ENCODE assay signal across 19 cellular contexts in genomic region chr11:129333873-129334272, GRCh38. TPM values are rescaled to one million over a fixed set of nuclear protein-coding genes. Genes with fewer than 3 reads are reported as not detected.
DNase-seq lines count a peak whose midpoint lies in the region; ATAC-seq and TF ChIP-seq lines count a peak whose summit lies in the region.
"Had no signal": no experiment of that assay in that cellular context is flagged by ENCODE, and none has a peak within 500 bp of the region (broad histone marks: within the 10 kb centered on the region; RNA-seq: fewer than 3 reads in every experiment).

No MANE protein-coding gene starts in this region.

- DNase-seq in AG09309 (ENCODE audit: low read depth) (no peak), DMS79 treated with DMSO at 0.1 percent for 48 hours (lab: John Stamatoyannopoulos, UW) (peak; percentile 63), NCI-H524 (lab: John Stamatoyannopoulos, UW) (peak; percentile 46 to 79), epithelial cell of esophagus (ENCODE audit: low read depth) (no peak), glomerular visceral epithelial cell (ENCODE audit: extremely low spot score) (no peak), left lung (no peak)
- DNase-seq: activated CD4-positive, alpha-beta T cell treated with anti-CD3 and anti-CD28 coated beads, Interleukin-2, amount 50 U/mL, for 48 hours; hypothalamus; NCI-H1092 treated with DMSO at 0.1 percent for 48 hours; NCI-H748 treated with DMSO at 0.1 percent for 48 hours; SHP77 had no signal

- no peaks in the 10 kb centered on the region for H3K4me1 ChIP-seq in left lung
- H3K4me1 ChIP-seq: BLaER1 treated with 17β-estradiol and CSF1 and Interleukin-3, amounts not matched to agents 10 nM and 100 nM had no signal

- TF ChIP-seq CTCF in AG09309 (IDR thresholded peaks at IDR 0.05; ENCODE audit: control insufficient read depth, insufficient read depth, low read depth, low read length, missing control alignments) = peak; percentile 21
- peak; percentile 41 for TF ChIP-seq CTCF in epithelial cell of esophagus (IDR thresholded peaks at IDR 0.05; ENCODE audit: insufficient read depth, low read depth, low read length, missing control alignments)
- TF ChIP-seq CTCF in left lung (IDR thresholded peaks at IDR 0.05) = no peak

- no peaks in the 10 kb centered on the region for H3K36me3 ChIP-seq in left lung
- H3K36me3 ChIP-seq: BLaER1 treated with 17β-estradiol and CSF1 and Interleukin-3, amounts not matched to agents 10 nM and 100 nM had no signal

- H3K4me3 ChIP-seq in AG09309 (ENCODE audit: control insufficient read depth, low read depth, low read length) = no peak overlapping the region
- no peak overlapping the region for H3K4me3 ChIP-seq in epithelial cell of esophagus (ENCODE audit: low read length)
- H3K4me3 ChIP-seq in left lung = no peak overlapping the region
- H3K4me3 ChIP-seq: BLaER1 treated with 17β-estradiol and CSF1 and Interleukin-3, amounts not matched to agents 10 nM and 100 nM had no signal

- no peaks in the 10 kb centered on the region for H3K27me3 ChIP-seq in left lung
- H3K27me3 ChIP-seq: BLaER1 treated with 17β-estradiol and CSF1 and Interleukin-3, amounts not matched to agents 10 nM and 100 nM had no signal

- intact Hi-C loops in left lung (cut with DNase I) = loop anchor here in 1 of 2 donors (5.0 kb wide), 1 partner anchor 217 kb away; no protein-coding TSS in a partner anchor

- no peaks in the 10 kb centered on the region for H3K9me3 ChIP-seq in left lung
- H3K9me3 ChIP-seq: BLaER1 treated with 17β-estradiol and CSF1 and Interleukin-3, amounts not matched to agents 10 nM and 100 nM had no signal

- H3K27ac ChIP-seq in left lung = no peak overlapping the region
- H3K27ac ChIP-seq: BLaER1 treated with 17β-estradiol and CSF1 and Interleukin-3, amounts not matched to agents 10 nM and 100 nM had no signal

- ATAC-seq in left lung (no peak), HG03378 (IDR thresholded peaks at IDR 0.05; ENCODE audit: unreplicated experiment) (no peak), GM18858 (IDR thresholded peaks at IDR 0.05; ENCODE audit: unreplicated experiment) (no peak)
- ATAC-seq: sciatic nerve had no signal

RNA-seq across cellular contexts. Expression of gene BARX2, which starts 41.8 kb away (rescaled TPM):
- total RNA-seq in left lung = under 1 TPM; 0.17 to 0.24 TPM
- total RNA-seq: cardiac septum, endothelial cell of umbilical vein, HT1080, liver, sciatic nerve had no signal

Comparison
In these comparisons a context has a peak if more than half of its experiments do, and no peak if none do; other contexts are left out.
1. DNase-seq: peak in DMS79 treated with DMSO at 0.1 percent for 48 hours (single experiment) and NCI-H524 (2 of 2); none in AG09309 (single experiment), epithelial cell of esophagus (single experiment), glomerular visceral epithelial cell (single experiment) and left lung (0 of 2).
2. CTCF ChIP-seq: peak in AG09309 (single experiment) and epithelial cell of esophagus (single experiment); none in left lung (0 of 2).